ENCODE assay signal across 1 cellular context in genomic region chr6:158072083-158072721, GRCh38.
TF ChIP-seq lines count a peak whose summit lies in the region.

No MANE protein-coding gene starts in this region.

TF ChIP-seq in HepG2, 621 proteins besides CTCF, POLR2A, EP300 and RAD21 (continued from another document and continues in another):
- TF ChIP-seq ZBTB37 (CRISPR knock-in tag; IDR thresholded peaks at IDR 0.05) (no peak), ELF3 (CRISPR knock-in tag; IDR thresholded peaks at IDR 0.05) (0 out of 2 replicates have a peak, but pooled peaks have one; percentile 46), AFF4 (CRISPR knock-in tag; IDR thresholded peaks at IDR 0.05) (no peak), HNRNPK (IDR thresholded peaks at IDR 0.05; ENCODE audit: low read depth, low read length, poor library complexity, severe bottlenecking) (no peak), EZH2 (conservative IDR thresholded peaks at IDR 0.05; ENCODE audit: low read depth, low read length) (no peak), SKI (IDR thresholded peaks at IDR 0.05; ENCODE audit: partially characterized antibody) (no peak), ZNF746 (CRISPR knock-in tag; IDR thresholded peaks at IDR 0.05) (no peak), MXD3 (CRISPR knock-in tag; IDR thresholded peaks at IDR 0.05) (no peak), ZNF484 (CRISPR knock-in tag; IDR thresholded peaks at IDR 0.05; ENCODE audit: borderline replicate concordance, low read depth) (no peak), RBM39 (IDR thresholded peaks at IDR 0.05; ENCODE audit: low read depth, low read length, poor library complexity, severe bottlenecking) (no peak), RNF2 (conservative IDR thresholded peaks at IDR 0.05; ENCODE audit: low read depth) (no peak), SCMH1 (CRISPR knock-in tag; IDR thresholded peaks at IDR 0.05; ENCODE audit: borderline replicate concordance) (no peak), ZNF543 (CRISPR knock-in tag; IDR thresholded peaks at IDR 0.05) (no peak), ZNF354B (CRISPR knock-in tag; IDR thresholded peaks at IDR 0.05) (no peak; the same call in 1 of the 2 replicates), GMEB2 (CRISPR knock-in tag; IDR thresholded peaks at IDR 0.05; ENCODE audit: low read depth) (no peak), ZNF773 (CRISPR knock-in tag; IDR thresholded peaks at IDR 0.05; ENCODE audit: borderline replicate concordance) (no peak), NFIB (CRISPR knock-in tag; IDR thresholded peaks at IDR 0.05; ENCODE audit: borderline replicate concordance) (no peak), JUND (CRISPR knock-in tag; IDR thresholded peaks at IDR 0.05) (no peak), HOXA7 (CRISPR knock-in tag; IDR thresholded peaks at IDR 0.05) (no peak), POGK (CRISPR knock-in tag; conservative IDR thresholded peaks at IDR 0.05) (no peak), ZNF280D (CRISPR knock-in tag; IDR thresholded peaks at IDR 0.05) (no peak), ZNF782 (CRISPR knock-in tag; IDR thresholded peaks at IDR 0.05; ENCODE audit: borderline replicate concordance) (no peak), ZNF3 (CRISPR knock-in tag; IDR thresholded peaks at IDR 0.05) (no peak), ATF4 (CRISPR knock-in tag; IDR thresholded peaks at IDR 0.05) (no peak), MTF1 (CRISPR knock-in tag; IDR thresholded peaks at IDR 0.05) (no peak), CHCHD3 (CRISPR knock-in tag; IDR thresholded peaks at IDR 0.05) (no peak), TCF7L2 (IDR thresholded peaks at IDR 0.05; ENCODE audit: low read depth, low read length) (no peak), KAT8 (CRISPR knock-in tag; IDR thresholded peaks at IDR 0.05) (0 out of 2 replicates have a peak, but pooled peaks have one; percentile 44), ZBTB1 (CRISPR knock-in tag; IDR thresholded peaks at IDR 0.05; ENCODE audit: borderline replicate concordance) (no peak), ZNF607 (CRISPR knock-in tag; IDR thresholded peaks at IDR 0.05; ENCODE audit: borderline replicate concordance) (0 out of 2 replicates have a peak, but pooled peaks have one; percentile 26)
- TF ChIP-seq, protein P1, sequence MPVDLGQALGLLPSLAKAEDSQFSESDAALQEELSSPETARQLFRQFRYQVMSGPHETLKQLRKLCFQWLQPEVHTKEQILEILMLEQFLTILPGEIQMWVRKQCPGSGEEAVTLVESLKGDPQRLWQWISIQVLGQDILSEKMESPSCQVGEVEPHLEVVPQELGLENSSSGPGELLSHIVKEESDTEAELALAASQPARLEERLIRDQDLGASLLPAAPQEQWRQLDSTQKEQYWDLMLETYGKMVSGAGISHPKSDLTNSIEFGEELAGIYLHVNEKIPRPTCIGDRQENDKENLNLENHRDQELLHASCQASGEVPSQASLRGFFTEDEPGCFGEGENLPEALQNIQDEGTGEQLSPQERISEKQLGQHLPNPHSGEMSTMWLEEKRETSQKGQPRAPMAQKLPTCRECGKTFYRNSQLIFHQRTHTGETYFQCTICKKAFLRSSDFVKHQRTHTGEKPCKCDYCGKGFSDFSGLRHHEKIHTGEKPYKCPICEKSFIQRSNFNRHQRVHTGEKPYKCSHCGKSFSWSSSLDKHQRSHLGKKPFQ (CRISPR knock-in tag; IDR thresholded peaks at IDR 0.05; ENCODE audit: insufficient replicate concordance) = no peak
- TF ChIP-seq, protein P2, sequence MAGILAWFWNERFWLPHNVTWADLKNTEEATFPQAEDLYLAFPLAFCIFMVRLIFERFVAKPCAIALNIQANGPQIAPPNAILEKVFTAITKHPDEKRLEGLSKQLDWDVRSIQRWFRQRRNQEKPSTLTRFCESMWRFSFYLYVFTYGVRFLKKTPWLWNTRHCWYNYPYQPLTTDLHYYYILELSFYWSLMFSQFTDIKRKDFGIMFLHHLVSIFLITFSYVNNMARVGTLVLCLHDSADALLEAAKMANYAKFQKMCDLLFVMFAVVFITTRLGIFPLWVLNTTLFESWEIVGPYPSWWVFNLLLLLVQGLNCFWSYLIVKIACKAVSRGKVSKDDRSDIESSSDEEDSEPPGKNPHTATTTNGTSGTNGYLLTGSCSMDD (CRISPR knock-in tag; IDR thresholded peaks at IDR 0.05) = no peak
- TF ChIP-seq, protein P3, sequence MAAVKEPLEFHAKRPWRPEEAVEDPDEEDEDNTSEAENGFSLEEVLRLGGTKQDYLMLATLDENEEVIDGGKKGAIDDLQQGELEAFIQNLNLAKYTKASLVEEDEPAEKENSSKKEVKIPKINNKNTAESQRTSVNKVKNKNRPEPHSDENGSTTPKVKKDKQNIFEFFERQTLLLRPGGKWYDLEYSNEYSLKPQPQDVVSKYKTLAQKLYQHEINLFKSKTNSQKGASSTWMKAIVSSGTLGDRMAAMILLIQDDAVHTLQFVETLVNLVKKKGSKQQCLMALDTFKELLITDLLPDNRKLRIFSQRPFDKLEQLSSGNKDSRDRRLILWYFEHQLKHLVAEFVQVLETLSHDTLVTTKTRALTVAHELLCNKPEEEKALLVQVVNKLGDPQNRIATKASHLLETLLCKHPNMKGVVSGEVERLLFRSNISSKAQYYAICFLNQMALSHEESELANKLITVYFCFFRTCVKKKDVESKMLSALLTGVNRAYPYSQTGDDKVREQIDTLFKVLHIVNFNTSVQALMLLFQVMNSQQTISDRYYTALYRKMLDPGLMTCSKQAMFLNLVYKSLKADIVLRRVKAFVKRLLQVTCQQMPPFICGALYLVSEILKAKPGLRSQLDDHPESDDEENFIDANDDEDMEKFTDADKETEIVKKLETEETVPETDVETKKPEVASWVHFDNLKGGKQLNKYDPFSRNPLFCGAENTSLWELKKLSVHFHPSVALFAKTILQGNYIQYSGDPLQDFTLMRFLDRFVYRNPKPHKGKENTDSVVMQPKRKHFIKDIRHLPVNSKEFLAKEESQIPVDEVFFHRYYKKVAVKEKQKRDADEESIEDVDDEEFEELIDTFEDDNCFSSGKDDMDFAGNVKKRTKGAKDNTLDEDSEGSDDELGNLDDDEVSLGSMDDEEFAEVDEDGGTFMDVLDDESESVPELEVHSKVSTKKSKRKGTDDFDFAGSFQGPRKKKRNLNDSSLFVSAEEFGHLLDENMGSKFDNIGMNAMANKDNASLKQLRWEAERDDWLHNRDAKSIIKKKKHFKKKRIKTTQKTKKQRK (IDR thresholded peaks at IDR 0.05; ENCODE audit: low read length) = no peak
- TF ChIP-seq, protein P4, sequence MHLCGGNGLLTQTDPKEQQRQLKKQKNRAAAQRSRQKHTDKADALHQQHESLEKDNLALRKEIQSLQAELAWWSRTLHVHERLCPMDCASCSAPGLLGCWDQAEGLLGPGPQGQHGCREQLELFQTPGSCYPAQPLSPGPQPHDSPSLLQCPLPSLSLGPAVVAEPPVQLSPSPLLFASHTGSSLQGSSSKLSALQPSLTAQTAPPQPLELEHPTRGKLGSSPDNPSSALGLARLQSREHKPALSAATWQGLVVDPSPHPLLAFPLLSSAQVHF (CRISPR knock-in tag; IDR thresholded peaks at IDR 0.05) = no peak
